ENCODE assay signal across 22 cellular contexts in genomic region chr13:50608357-50608756, GRCh38.
"Had no signal": no experiment of that assay in that cellular context is flagged by ENCODE, and none has a peak within 500 bp of the region (broad histone marks: within the 10 kb centered on the region; RNA-seq: fewer than 3 reads in every experiment).

No MANE protein-coding gene starts in this region.

- H3K27me3 ChIP-seq: colonic mucosa, hepatocyte, neutrophil, stomach, transverse colon had no signal

- H3K9me3 ChIP-seq: colonic mucosa, neutrophil, stomach, thoracic aorta, transverse colon had no signal

- H3K27ac ChIP-seq: colonic mucosa, hepatocyte, neutrophil, skin epidermis, stomach, thoracic aorta, transverse colon had no signal

- H3K4me2 ChIP-seq: hepatocyte had no signal

- H3K4me1 ChIP-seq: colonic mucosa, stomach, transverse colon had no signal

- H3K79me2 ChIP-seq: hepatocyte had no signal

- ATAC-seq: left cardiac atrium; left ventricle myocardium superior; naive thymus-derived CD4-positive, alpha-beta T cell; sciatic nerve had no signal

- H3K36me3 ChIP-seq: colonic mucosa, neutrophil, stomach, thoracic aorta, transverse colon had no signal

- H3K27ac Mint-ChIP-seq: naive thymus-derived CD4-positive, alpha-beta T cell had no signal

- H2AFZ ChIP-seq: hepatocyte had no signal

- H3K4me3 Mint-ChIP-seq: naive thymus-derived CD4-positive, alpha-beta T cell had no signal

- H3K4me3 ChIP-seq: colonic mucosa, hepatocyte, lung, skin epidermis, stomach, thoracic aorta, transverse colon had no signal

- DNase-seq: colonic mucosa; dermis blood vessel endothelial cell; erythroblast; foreskin melanocyte; head of caudate nucleus; kidney; left cardiac atrium; left ventricle myocardium superior; mesenchymal stem cell; naive thymus-derived CD4-positive, alpha-beta T cell; stimulated activated CD4-positive, alpha-beta T cell treated with anti-CD3 and anti-CD28 coated beads, Interleukin-2, amount 100 ng/mL, for 24 hours; stimulated activated CD4-positive, alpha-beta T cell treated with anti-CD3 and anti-CD28 coated beads, Interleukin-4, amount 100 ng/mL, for 4 hours; stimulated activated naive CD4-positive, alpha-beta T cell; stomach; substantia nigra; transverse colon had no signal
